1 cellular context compared by ENCODE assay signal in the genomic region with DNA sequence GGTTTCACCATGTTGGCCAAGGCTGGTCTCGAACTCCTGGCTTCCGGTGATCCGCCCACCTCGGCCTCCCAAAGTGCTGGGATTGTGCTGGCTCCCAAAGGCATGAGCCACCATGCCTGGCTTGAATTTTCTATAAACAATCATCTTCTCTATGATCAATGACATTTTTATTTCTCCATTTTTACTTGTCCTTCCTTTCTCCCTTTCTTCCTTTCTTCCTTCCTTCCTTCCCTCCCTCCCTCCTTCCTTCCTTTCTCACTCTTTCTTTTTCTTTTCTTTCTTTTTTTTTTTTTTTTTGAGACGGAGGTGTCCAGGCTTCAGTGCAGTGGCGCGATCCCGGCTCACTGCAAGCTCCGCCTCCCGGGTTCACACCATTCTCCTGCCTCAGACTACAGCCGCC.
TF ChIP-seq lines count a peak whose summit lies in the region.

No MANE protein-coding gene starts in this region.

TF ChIP-seq in GM23338, 12 proteins besides CTCF, POLR2A, EP300 and RAD21 (continued from another document):
- TF ChIP-seq, protein P1, sequence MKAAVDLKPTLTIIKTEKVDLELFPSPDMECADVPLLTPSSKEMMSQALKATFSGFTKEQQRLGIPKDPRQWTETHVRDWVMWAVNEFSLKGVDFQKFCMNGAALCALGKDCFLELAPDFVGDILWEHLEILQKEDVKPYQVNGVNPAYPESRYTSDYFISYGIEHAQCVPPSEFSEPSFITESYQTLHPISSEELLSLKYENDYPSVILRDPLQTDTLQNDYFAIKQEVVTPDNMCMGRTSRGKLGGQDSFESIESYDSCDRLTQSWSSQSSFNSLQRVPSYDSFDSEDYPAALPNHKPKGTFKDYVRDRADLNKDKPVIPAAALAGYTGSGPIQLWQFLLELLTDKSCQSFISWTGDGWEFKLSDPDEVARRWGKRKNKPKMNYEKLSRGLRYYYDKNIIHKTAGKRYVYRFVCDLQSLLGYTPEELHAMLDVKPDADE (IDR thresholded peaks at IDR 0.05) = no peak
